Comparison of ENCODE assay signal across 1 cellular context in the genomic region with DNA sequence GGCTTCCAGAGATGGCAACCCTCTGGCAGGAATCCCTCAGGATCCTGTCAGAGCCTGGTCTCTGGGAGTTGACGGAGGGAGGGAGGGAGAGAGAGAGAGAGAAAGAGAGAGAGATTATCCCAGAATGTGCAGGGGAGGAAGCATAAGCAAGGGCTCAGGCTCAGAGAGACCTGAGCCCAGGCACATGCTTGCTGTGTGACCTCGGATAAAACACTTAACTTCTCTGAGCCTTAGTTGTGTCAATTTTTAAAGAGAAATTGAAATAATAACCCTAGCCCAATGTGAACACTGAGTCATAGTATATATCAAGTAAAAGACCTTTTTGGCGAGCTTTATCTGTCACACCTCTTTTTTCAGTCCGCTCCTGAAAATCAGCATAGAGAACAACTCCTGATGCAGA.
TF ChIP-seq lines count a peak whose summit lies in the region.

No MANE protein-coding gene starts in this region.

TF ChIP-seq in H1, 55 proteins besides CTCF, POLR2A, EP300 and RAD21:
- no peak for TF ChIP-seq SRF (IDR thresholded peaks at IDR 0.05; ENCODE audit: low read depth, low read length)
- TF ChIP-seq, protein P1, sequence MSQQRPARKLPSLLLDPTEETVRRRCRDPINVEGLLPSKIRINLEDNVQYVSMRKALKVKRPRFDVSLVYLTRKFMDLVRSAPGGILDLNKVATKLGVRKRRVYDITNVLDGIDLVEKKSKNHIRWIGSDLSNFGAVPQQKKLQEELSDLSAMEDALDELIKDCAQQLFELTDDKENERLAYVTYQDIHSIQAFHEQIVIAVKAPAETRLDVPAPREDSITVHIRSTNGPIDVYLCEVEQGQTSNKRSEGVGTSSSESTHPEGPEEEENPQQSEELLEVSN (IDR thresholded peaks at IDR 0.05): no peak
- TF ChIP-seq MAFK (IDR thresholded peaks at IDR 0.05; ENCODE audit: low read depth, low read length): no peak
- TF ChIP-seq SP2 (IDR thresholded peaks at IDR 0.05; ENCODE audit: low read length): no peak
- no peak for TF ChIP-seq TAF1 (IDR thresholded peaks at IDR 0.05; ENCODE audit: low read depth, low read length)
- no peak for TF ChIP-seq KDM4A (IDR thresholded peaks at IDR 0.05; ENCODE audit: low read depth, low read length, severe bottlenecking)
- TF ChIP-seq KDM1A (IDR thresholded peaks at IDR 0.05; ENCODE audit: borderline replicate concordance, low read length): no peak
- TF ChIP-seq JUND (IDR thresholded peaks at IDR 0.05; ENCODE audit: low read length): no peak
- TF ChIP-seq SIX5 (IDR thresholded peaks at IDR 0.05; ENCODE audit: low read depth, low read length): no peak
- no peak for TF ChIP-seq TCF12 (IDR thresholded peaks at IDR 0.05; ENCODE audit: low read depth, low read length)
- no peak for TF ChIP-seq TEAD4 (IDR thresholded peaks at IDR 0.05; ENCODE audit: low read depth, low read length)
- TF ChIP-seq SP1 (IDR thresholded peaks at IDR 0.05; ENCODE audit: low read depth, low read length): no peak
- no peak for TF ChIP-seq PHF8 (conservative IDR thresholded peaks at IDR 0.05; ENCODE audit: low read depth, low read length)
- TF ChIP-seq NRF1 (IDR thresholded peaks at IDR 0.05; ENCODE audit: low read depth, low read length): no peak
- no peak for TF ChIP-seq TAF7 (optimal IDR thresholded peaks at IDR 0.05; ENCODE audit: borderline replicate concordance, low read depth, low read length)
- TF ChIP-seq CBX5 (IDR thresholded peaks at IDR 0.05; ENCODE audit: low read depth, low read length): no peak
- TF ChIP-seq CBX8 (IDR thresholded peaks at IDR 0.05; ENCODE audit: borderline replicate concordance, low read depth, low read length): no peak
- no peak for TF ChIP-seq BCL11A (IDR thresholded peaks at IDR 0.05; ENCODE audit: low read depth in 2 of 2, low read length in 2 of 2)
